19 cellular contexts compared by ENCODE assay signal in genomic region chr6:73123632-73124329, GRCh38.
DNase-seq lines count a peak whose midpoint lies in the region; ATAC-seq, FAIRE-seq and TF ChIP-seq lines count a peak whose summit lies in the region.
"Had no signal": no experiment of that assay in that cellular context is flagged by ENCODE, and none has a peak within 500 bp of the region (broad histone marks: within the 10 kb centered on the region; RNA-seq: fewer than 3 reads in every experiment).

No MANE protein-coding gene starts in this region.

- no peak overlapping the region for H3K4me3 ChIP-seq in HepG2 (replicated peaks in 1 of 3; ENCODE audit: insufficient read depth in 1 of 3, low read depth in 2 of 3, low read length in 3 of 3)
- H3K4me3 ChIP-seq in A673 (ENCODE audit: low read depth, low read length, poor library complexity, severe bottlenecking): no peak overlapping the region
- H3K4me3 ChIP-seq: neural progenitor cell, sigmoid colon had no signal

- in situ Hi-C loops in HepG2 (cut with HindIII; ENCODE audit: extremely low pct_ligation_motif_present, low pct_unique_long_range_greater_than_20kb): no loop called here

- DNase-seq in HepG2 (ENCODE audit: low spot score) (no peak), A673 (ENCODE audit: low spot score) (no peak), SW 1271 (lab: John Stamatoyannopoulos, UW) (no peak)
- DNase-seq: activated CD4-positive, CD25-positive, alpha-beta regulatory T cell treated with anti-CD3 and anti-CD28 coated beads, Interleukin-2, amount 50 U/mL, for 72 hours; activated naive CD8-positive, alpha-beta T cell treated with anti-CD3 and anti-CD28 coated beads for 36 hours; caudate nucleus; foreskin melanocyte; immature natural killer cell; mesendoderm; sigmoid colon; stimulated activated CD4-positive, alpha-beta T cell treated with anti-CD3 and anti-CD28 coated beads, Interleukin-4, amount 100 ng/mL, for 1 hour; T-helper 1 cell had no signal

- H3K27me3 ChIP-seq in HepG2 (ENCODE audit: control insufficient read depth in 1 of 2, insufficient read depth in 2 of 2, low read length in 2 of 2): no peaks in the 10 kb centered on the region
- no peaks in the 10 kb centered on the region for H3K27me3 ChIP-seq in A673 (replicated peaks; ENCODE audit: insufficient read depth, low read depth, low read length, poor library complexity)
- H3K27me3 ChIP-seq: neural progenitor cell, sigmoid colon had no signal

- H3K9me3 ChIP-seq in HepG2 (ENCODE audit: low read length) (no peaks in the 10 kb centered on the region), A673 (ENCODE audit: low read depth, low read length, poor library complexity, severe bottlenecking) (no peaks in the 10 kb centered on the region)
- H3K9me3 ChIP-seq: sigmoid colon had no signal

- H3K79me2 ChIP-seq in HepG2 (ENCODE audit: insufficient read depth, low read length): no peaks in the 10 kb centered on the region

- no peak overlapping the region for H2AFZ ChIP-seq in HepG2 (ENCODE audit: low read length)
- H2AFZ ChIP-seq: neural progenitor cell had no signal

- H4K20me1 ChIP-seq in HepG2 (ENCODE audit: insufficient read depth, low read length): no peaks in the 10 kb centered on the region

- POLR2A ChIA-PET in HepG2 (lab: Yijun Ruan, JAX): no interaction called here
- POLR2A ChIA-PET in A673 (lab: Charles Lee; ENCODE audit: low non-redundant PET): no interaction called here

- CTCF ChIA-PET in HepG2 (lab: Yijun Ruan, JAX; ENCODE audit: low intra/inter-chr PET ratio, low total read pairs): no interaction called here
- CTCF ChIA-PET in A673 (lab: Charles Lee): no interaction called here

- TF ChIP-seq EP300 in HepG2 (IDR thresholded peaks at IDR 0.05; ENCODE audit: low read depth in 2 of 2, low read length in 2 of 2) (no peak), HepG2 (CRISPR knock-in tag; IDR thresholded peaks at IDR 0.05; ENCODE audit: borderline replicate concordance) (no peak)

- no peak for TF ChIP-seq RAD21 in HepG2 (CRISPR knock-in tag; IDR thresholded peaks at IDR 0.05)

- intact Hi-C loops in HepG2 (cut with micrococcal nuclease; ENCODE audit: unreplicated experiment) (loop anchor here (2.0 kb wide), 1 partner anchor 31 kb away; no protein-coding TSS in a partner anchor), A673 (cut with micrococcal nuclease; ENCODE audit: unreplicated experiment) (loop anchor here (10.0 kb wide), 1 partner anchor 169 kb away; no protein-coding TSS in a partner anchor)

- TF ChIP-seq CTCF in HepG2 (CRISPR knock-in tag; IDR thresholded peaks at IDR 0.05): no peak
- TF ChIP-seq CTCF in A673 (conservative IDR thresholded peaks at IDR 0.05; ENCODE audit: low read depth, low read length): no peak

- WGBS in HepG2 (ENCODE audit: low lambda C conversion rate): 0% methylated on average over 2 of the region's 2 CpGs

- H3K36me3 ChIP-seq in HepG2 (replicated peaks in 1 of 2; ENCODE audit: control insufficient read depth in 1 of 2, insufficient read depth in 2 of 2, low read length in 2 of 2) (no peaks in the 10 kb centered on the region), A673 (ENCODE audit: insufficient read depth, low read length, poor library complexity, severe bottlenecking) (no peaks in the 10 kb centered on the region)
- H3K36me3 ChIP-seq: neural progenitor cell, sigmoid colon had no signal

- H3K9ac ChIP-seq in HepG2 (ENCODE audit: insufficient read depth, low read depth, low read length): no peak overlapping the region
- H3K9ac ChIP-seq: neural progenitor cell had no signal

- ATAC-seq in GM18868 (IDR thresholded peaks at IDR 0.05; ENCODE audit: unreplicated experiment) (peak; percentile 94), GM21423 (IDR thresholded peaks at IDR 0.05; ENCODE audit: unreplicated experiment) (peak; percentile 65), HG02884 (IDR thresholded peaks at IDR 0.05; ENCODE audit: unreplicated experiment) (peak; percentile 88), HG03520 (IDR thresholded peaks at IDR 0.05; ENCODE audit: unreplicated experiment) (peak; percentile 58), HepG2 (no peak), GM21825 (IDR thresholded peaks at IDR 0.05; ENCODE audit: unreplicated experiment) (no peak)

- no peak for TF ChIP-seq POLR2A in HepG2 (IDR thresholded peaks at IDR 0.05; ENCODE audit: insufficient read depth in 1 of 2, low read depth in 2 of 2, low read length in 2 of 2)

- H3K27ac ChIP-seq in HepG2 (ENCODE audit: extremely low read length, insufficient read depth, low read length) (no peak overlapping the region), A673 (ENCODE audit: low read depth, low read length, poor library complexity, severe bottlenecking) (no peak overlapping the region)
- H3K27ac ChIP-seq: neural progenitor cell, sigmoid colon had no signal

- FAIRE-seq in HepG2 (lab: Jason Lieb, UNC): no peak
- FAIRE-seq: endometrium had no signal

- no peaks in the 10 kb centered on the region for H3K4me1 ChIP-seq in HepG2 (ENCODE audit: insufficient read depth, low read length)
- H3K4me1 ChIP-seq in A673 (ENCODE audit: insufficient read depth, low read length, poor library complexity, severe bottlenecking): peaks cover 3% of the 10 kb centered on the region
- H3K4me1 ChIP-seq: neural progenitor cell, sigmoid colon had no signal

- BruUV-seq in HepG2 (replicated peaks; lab: Mats Ljungman, UMichigan): no TSS peak
- no TSS peak for BruUV-seq in A673 (replicated peaks; lab: Mats Ljungman, UMichigan)

- no peak overlapping the region for H3K4me2 ChIP-seq in HepG2 (ENCODE audit: low read depth, low read length)
- H3K4me2 ChIP-seq: neural progenitor cell had no signal

TF ChIP-seq in HepG2, 621 proteins besides CTCF, POLR2A, EP300 and RAD21:
- TF ChIP-seq ZNF138 (CRISPR knock-in tag; IDR thresholded peaks at IDR 0.05; ENCODE audit: low read depth): no peak
- no peak for TF ChIP-seq ZBED4 (CRISPR knock-in tag; IDR thresholded peaks at IDR 0.05; ENCODE audit: borderline replicate concordance)
- no peak for TF ChIP-seq ZNF576 (CRISPR knock-in tag; IDR thresholded peaks at IDR 0.05)
- no peak for TF ChIP-seq MBD4 (IDR thresholded peaks at IDR 0.05; ENCODE audit: borderline replicate concordance, low read length)
- TF ChIP-seq HNRNPH1 (optimal IDR thresholded peaks at IDR 0.05; ENCODE audit: low read depth, low read length): no peak
- no peak for TF ChIP-seq JUND (CRISPR knock-in tag; IDR thresholded peaks at IDR 0.05)
- no peak for TF ChIP-seq ZBTB42 (CRISPR knock-in tag; IDR thresholded peaks at IDR 0.05)
- no peak for TF ChIP-seq SRSF1 (optimal IDR thresholded peaks at IDR 0.05; ENCODE audit: low read depth, low read length)
- TF ChIP-seq MYPOP (CRISPR knock-in tag; IDR thresholded peaks at IDR 0.05): no peak

Comparison
In these comparisons a context has a peak if more than half of its experiments do, and no peak if none do; other contexts are left out.
1. ATAC-seq: peak in GM18868 (single experiment), GM21423 (single experiment), HG02884 (single experiment) and HG03520 (single experiment); none in HepG2 (single experiment) and GM21825 (single experiment).